Comparison of ENCODE assay signal across 24 cellular contexts in genomic region chr6:46052479-46052878, GRCh38. TPM values are rescaled to one million over a fixed set of nuclear protein-coding genes. Genes with fewer than 3 reads are reported as not detected.
DNase-seq lines count a peak whose midpoint lies in the region; ATAC-seq and TF ChIP-seq lines count a peak whose summit lies in the region.
"Had no signal": no experiment of that assay in that cellular context is flagged by ENCODE, and none has a peak within 500 bp of the region (broad histone marks: within the 10 kb centered on the region; RNA-seq: fewer than 3 reads in every experiment).

No MANE protein-coding gene starts in this region.

- no peak overlapping the region for H2AFZ ChIP-seq in parathyroid adenoma

- H3K4me1 ChIP-seq in heart left ventricle = peaks cover 6 to 41% (median 31%) of the 10 kb centered on the region in 12 donors
- no peaks in the 10 kb centered on the region for H3K4me1 ChIP-seq in parathyroid adenoma
- peaks cover 16 to 36% (median 27%) of the 10 kb centered on the region in 4 donors for H3K4me1 ChIP-seq in upper lobe of left lung
- H3K4me1 ChIP-seq in CD8-positive, alpha-beta memory T cell (ENCODE audit: insufficient read depth, low read length) = no peaks in the 10 kb centered on the region
- H3K4me1 ChIP-seq: testis had no signal

- POLR2A ChIA-PET in CD8-positive, alpha-beta memory T cell (lab: Charles Lee) = no interaction called here

- peak overlapping the region in 1 of 2 donors; percentile 56 for H3K4me3 Mint-ChIP-seq in activated T-cell treated with anti-CD3 and anti-CD28 coated beads, Interleukin-2, amount 50 U/mL, for 72 hours
- H3K4me3 Mint-ChIP-seq in CD8-positive, alpha-beta memory T cell = no peak overlapping the region
- H3K4me3 Mint-ChIP-seq: mesothelial cell of epicardium had no signal

- H3K9me3 Mint-ChIP-seq in activated T-cell treated with anti-CD3 and anti-CD28 coated beads, Interleukin-2, amount 50 U/mL, for 72 hours = peaks cover 0 to 1% of the 10 kb centered on the region in 2 donors
- no peaks in the 10 kb centered on the region for H3K9me3 Mint-ChIP-seq in CD8-positive, alpha-beta memory T cell

- peak overlapping the region; percentile 76 for H3K27ac Mint-ChIP-seq in activated T-cell treated with anti-CD3 and anti-CD28 coated beads, Interleukin-2, amount 50 U/mL, for 72 hours
- no peak overlapping the region for H3K27ac Mint-ChIP-seq in CD8-positive, alpha-beta memory T cell
- H3K27ac Mint-ChIP-seq: mesothelial cell of epicardium had no signal

- DNase-seq in activated T-cell treated with anti-CD3 and anti-CD28 coated beads, Interleukin-2, amount 50 U/mL, for 72 hours = no peak
- no peak for DNase-seq in activated T-cell treated with anti-CD3 and anti-CD28 coated beads for 4 hours
- DNase-seq in heart left ventricle = no peak
- DNase-seq in upper lobe of left lung = no peak
- no peak for DNase-seq in activated CD4-positive, alpha-beta T cell treated with anti-CD3 and anti-CD28 coated beads for 48 hours
- DNase-seq in NCI-H1930 (lab: John Stamatoyannopoulos, UW) = no peak
- DNase-seq in CD8-positive, alpha-beta memory T cell = no peak
- DNase-seq: ACHN; activated CD4-positive, CD25-positive, alpha-beta regulatory T cell treated with anti-CD3 and anti-CD28 coated beads, Interleukin-2, amount 50 U/mL, for 72 hours; activated CD8-positive, alpha-beta memory T cell treated with anti-CD3 and anti-CD28 coated beads, Interleukin-2, amount 50 U/mL, for 48 hours; DMS79 treated with DMSO at 0.1 percent for 48 hours; head of caudate nucleus; KG1; NCI-H1048; nucleus accumbens; right lobe of liver; SK-N-SH; stimulated activated CD4-positive, alpha-beta T cell treated with anti-CD3 and anti-CD28 coated beads, Interleukin-2, amount 100 ng/mL, for 48 hours; T-helper 9 cell; testis had no signal

- H3K27me3 ChIP-seq in heart left ventricle = no peaks in the 10 kb centered on the region
- no peaks in the 10 kb centered on the region for H3K27me3 ChIP-seq in parathyroid adenoma (ENCODE audit: control insufficient read depth, insufficient read depth, low read length)
- H3K27me3 ChIP-seq in upper lobe of left lung = no peaks in the 10 kb centered on the region
- no peaks in the 10 kb centered on the region for H3K27me3 ChIP-seq in CD8-positive, alpha-beta memory T cell (ENCODE audit: insufficient read depth, low read length, poor library complexity, severe bottlenecking)
- H3K27me3 ChIP-seq: right lobe of liver, testis had no signal

- H3K4me3 ChIP-seq in heart left ventricle (no peak overlapping the region), parathyroid adenoma (ENCODE audit: low read depth, low read length) (no peak overlapping the region), upper lobe of left lung (no peak overlapping the region)
- H3K4me3 ChIP-seq in CD8-positive, alpha-beta memory T cell (ENCODE audit: low read length) = no peak overlapping the region
- H3K4me3 ChIP-seq: right lobe of liver, testis had no signal

- H3K36me3 ChIP-seq in heart left ventricle (no peaks in the 10 kb centered on the region), parathyroid adenoma (ENCODE audit: control insufficient read depth, insufficient read depth, low read length) (no peaks in the 10 kb centered on the region), upper lobe of left lung (no peaks in the 10 kb centered on the region)
- H3K36me3 ChIP-seq in CD8-positive, alpha-beta memory T cell (ENCODE audit: insufficient read depth, low read length) = no peaks in the 10 kb centered on the region
- H3K36me3 ChIP-seq: right lobe of liver had no signal

- H3K36me3 Mint-ChIP-seq in activated T-cell treated with anti-CD3 and anti-CD28 coated beads, Interleukin-2, amount 50 U/mL, for 72 hours (ENCODE audit: insufficient read depth in 2 of 2) = peaks cover 0 to 1% of the 10 kb centered on the region in 2 donors
- H3K36me3 Mint-ChIP-seq in CD8-positive, alpha-beta memory T cell = peaks cover 0 to 5% (median 2%) of the 10 kb centered on the region in 3 donors
- H3K36me3 Mint-ChIP-seq: mesothelial cell of epicardium had no signal

- no peak overlapping the region for H3K4me2 ChIP-seq in parathyroid adenoma (ENCODE audit: low read length)
- H3K4me2 ChIP-seq: SK-N-SH had no signal

- no peak overlapping the region for H3K9ac ChIP-seq in parathyroid adenoma
- H3K9ac ChIP-seq: SK-N-SH had no signal

- H3K4me1 Mint-ChIP-seq in activated T-cell treated with anti-CD3 and anti-CD28 coated beads, Interleukin-2, amount 50 U/mL, for 72 hours (ENCODE audit: low read depth) = no peaks in the 10 kb centered on the region
- peaks cover 0 to 11% (median 8%) of the 10 kb centered on the region in 3 donors for H3K4me1 Mint-ChIP-seq in CD8-positive, alpha-beta memory T cell

- no peak for TF ChIP-seq EP300 in upper lobe of left lung (IDR thresholded peaks at IDR 0.05)

- ATAC-seq in activated T-cell treated with anti-CD3 and anti-CD28 coated beads, Interleukin-2, amount 50 U/mL, for 72 hours (replicated peaks in 1 of 2) = no peak
- ATAC-seq in heart left ventricle (peak in 3 of 4 donors; percentile 24 to 50 (median 31)), upper lobe of left lung (ENCODE audit: low FRiP score in 2 of 2) (no peak)

- no peak for TF ChIP-seq CTCF in heart left ventricle (IDR thresholded peaks at IDR 0.05)
- TF ChIP-seq CTCF in parathyroid adenoma (IDR thresholded peaks at IDR 0.05) = no peak
- no peak for TF ChIP-seq CTCF in upper lobe of left lung (IDR thresholded peaks at IDR 0.05)

- TF ChIP-seq POLR2A in heart left ventricle (IDR thresholded peaks at IDR 0.05) (no peak), upper lobe of left lung (IDR thresholded peaks at IDR 0.05) (no peak)

- H3K9me3 ChIP-seq in heart left ventricle (peaks cover 0 to 9% (median 0%) of the 10 kb centered on the region in 12 donors), parathyroid adenoma (ENCODE audit: control insufficient read depth, low read length) (no peaks in the 10 kb centered on the region), upper lobe of left lung (no peaks in the 10 kb centered on the region)
- no peaks in the 10 kb centered on the region for H3K9me3 ChIP-seq in CD8-positive, alpha-beta memory T cell (ENCODE audit: low read length)
- H3K9me3 ChIP-seq: right lobe of liver, SK-N-SH, testis had no signal

- WGBS in heart left ventricle, 4 donors = 84 to 93% (median 89%) methylated on average over 1 of the region's 1 CpG
- WGBS in upper lobe of left lung, 2 donors = 80 to 87% methylated on average over 1 of the region's 1 CpG

- peak overlapping the region in 11 of 12 donors; percentile 68 to 93 (median 82) for H3K27ac ChIP-seq in heart left ventricle
- H3K27ac ChIP-seq in parathyroid adenoma = peak overlapping the region; percentile 16
- peak overlapping the region; percentile 68 to 88 (median 80) for H3K27ac ChIP-seq in upper lobe of left lung
- H3K27ac ChIP-seq in CD8-positive, alpha-beta memory T cell (ENCODE audit: low read depth, low read length) = no peak overlapping the region
- H3K27ac ChIP-seq: testis had no signal

- H3K27me3 Mint-ChIP-seq in activated T-cell treated with anti-CD3 and anti-CD28 coated beads, Interleukin-2, amount 50 U/mL, for 72 hours (ENCODE audit: low read depth) = peaks cover 24% of the 10 kb centered on the region
- peaks cover 2 to 28% of the 10 kb centered on the region in 2 donors for H3K27me3 Mint-ChIP-seq in CD8-positive, alpha-beta memory T cell

- CTCF ChIA-PET in CD8-positive, alpha-beta memory T cell (lab: Charles Lee) = interaction anchor here (1.1 kb wide), 1 partner anchor 9 kb away, joined by 6 read pairs; no protein-coding TSS in a partner anchor

- no peaks in the 10 kb centered on the region for H3K79me2 ChIP-seq in parathyroid adenoma

- intact Hi-C loops in heart left ventricle (cut with DNase I) = no loop called here

RNA-seq across cellular contexts. Expression of gene CLIC5, which starts 36.8 kb away (rescaled TPM):
- 1 to 10 TPM; 3.3 to 6.6 TPM for total RNA-seq in activated T-cell treated with anti-CD3 and anti-CD28 coated beads, Interleukin-2, amount 50 U/mL, for 72 hours
- total RNA-seq in heart left ventricle = 100 to 1,000 TPM; 213 to 381 (median 247) TPM
- 10 to 100 TPM; 63.0 to 63.2 TPM for polyA plus RNA-seq in heart left ventricle
- total RNA-seq in upper lobe of left lung = 100 to 1,000 TPM; 110 to 197 (median 138) TPM
- total RNA-seq in CD8-positive, alpha-beta memory T cell = 1 to 10 TPM; 6.4 to 7.2 TPM
- 4.8 TPM for polyA plus RNA-seq in CD8-positive, alpha-beta memory T cell
- total RNA-seq: fibroblast of lung, H4 had no signal

Comparison
In these comparisons a context has a peak if more than half of its experiments do, and no peak if none do; other contexts are left out.
1. ATAC-seq: peak in heart left ventricle (3 of 4); none in activated T-cell treated with anti-CD3 and anti-CD28 coated beads, Interleukin-2, amount 50 U/mL, for 72 hours (0 of 2) and upper lobe of left lung (0 of 2).
2. RNA of gene CLIC5, which starts 36.8 kb away (total RNA-seq): 213 to 381 TPM in heart left ventricle and 110 to 197 TPM in upper lobe of left lung; 6.4 to 7.2 TPM in CD8-positive, alpha-beta memory T cell and 3.3 to 6.6 TPM in activated T-cell treated with anti-CD3 and anti-CD28 coated beads, Interleukin-2, amount 50 U/mL, for 72 hours; every median in the first group is over 10 times any median in the second.